In the genomic region with DNA sequence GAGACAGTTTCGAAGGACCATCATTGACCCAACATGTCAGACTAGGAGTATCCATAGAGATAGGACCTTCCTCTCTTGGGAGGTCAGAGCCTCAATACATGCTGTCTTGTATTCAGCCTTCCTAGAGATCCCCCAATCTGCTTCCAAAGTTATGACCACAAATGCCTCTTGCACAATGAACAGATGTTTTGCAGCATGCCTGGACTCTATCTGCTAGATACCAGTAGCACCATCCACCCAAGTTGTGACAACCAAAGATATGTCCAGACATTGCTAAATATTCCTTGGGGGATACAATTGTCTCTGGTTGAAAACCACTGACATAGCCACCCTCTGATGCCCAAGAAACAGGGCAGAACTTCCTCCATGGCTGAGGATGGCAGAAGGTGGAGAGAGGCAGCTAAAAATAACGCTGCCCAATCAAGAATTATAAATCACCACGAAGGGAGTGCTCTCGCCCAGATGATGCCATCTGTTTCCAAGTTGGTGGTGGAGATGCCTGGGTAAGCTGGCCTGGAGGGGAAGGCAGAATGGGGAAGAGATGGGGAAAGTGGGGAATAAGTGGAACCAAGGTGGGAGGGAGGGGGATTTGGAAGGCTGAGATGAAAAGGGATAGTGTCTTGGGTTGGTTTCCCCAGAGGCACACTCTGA, we compare ENCODE assay signal across 23 cellular contexts. TPM values are rescaled to one million over a fixed set of nuclear protein-coding genes. Genes with fewer than 3 reads are reported as not detected.
A peak's percentile ranks its signal among the peaks of the same experiment; 100 is the strongest.
DNase-seq lines count a peak whose midpoint lies in the region; FAIRE-seq and TF ChIP-seq lines count a peak whose summit lies in the region.
"Had no signal": no experiment of that assay in that cellular context is flagged by ENCODE, and none has a peak within 500 bp of the region (broad histone marks: within the 10 kb centered on the region; RNA-seq: fewer than 3 reads in every experiment).

No MANE protein-coding gene starts in this region.

- no peaks in the 10 kb centered on the region for H4K20me1 ChIP-seq in BLaER1
- no peaks in the 10 kb centered on the region for H4K20me1 ChIP-seq in MM.1S (ENCODE audit: insufficient read depth, low read length)

- peak; percentile 18 for DNase-seq in DMS 273 treated with DMSO at 0.1 percent for 48 hours (lab: John Stamatoyannopoulos, UW)
- peak; percentile 31 for DNase-seq in NCI-H524 treated with DMSO at 0.1 percent for 48 hours (lab: John Stamatoyannopoulos, UW)
- peak; percentile 37 for DNase-seq in mesenteric fat pad (ENCODE audit: low spot score)
- DNase-seq in effector memory CD4-positive, alpha-beta T cell, result no peak
- no peak for DNase-seq in kidney
- DNase-seq in frontal cortex (ENCODE audit: low spot score in 2 of 2), result no peak
- DNase-seq in MM.1S, result no peak
- DNase-seq: C1 segment of cervical spinal cord; Calu3; CD8-positive, alpha-beta memory T cell; DMS53; GDM1; H7; NCI-H1092 treated with DMSO at 0.1 percent for 48 hours; NCI-H1436 treated with DMSO at 0.1 percent for 48 hours; NCI-H2081; NCI-H774; NK-92 treated with Interleukin-12 subunit alpha and Interleukin-12 subunit beta, amount 100 ng/mL, for 24 hours had no signal

- H3K4me2 ChIP-seq in BLaER1, result peak overlapping the region; percentile 22; the same call in 1 of the 2 replicates
- H3K4me2 ChIP-seq in MM.1S (ENCODE audit: low read depth, low read length), result no peak overlapping the region
- H3K4me2 ChIP-seq: A549 had no signal

- no peaks in the 10 kb centered on the region for H3K9me2 ChIP-seq in MM.1S (replicated peaks; ENCODE audit: insufficient read depth, low read length)

- H3K9ac ChIP-seq in BLaER1 (no peak overlapping the region), kidney (ENCODE audit: low read length in 2 of 2) (no peak overlapping the region), MM.1S (ENCODE audit: low read length) (no peak overlapping the region)

- peaks cover 8% of the 10 kb centered on the region for H3K9me3 ChIP-seq in BLaER1
- H3K9me3 ChIP-seq in effector memory CD4-positive, alpha-beta T cell (ENCODE audit: control insufficient read depth, low read length), result no peaks in the 10 kb centered on the region
- peaks cover 0 to 3% of the 10 kb centered on the region in 2 donors for H3K9me3 ChIP-seq in kidney (ENCODE audit: control insufficient read depth in 1 of 2, low read length in 2 of 2)
- no peaks in the 10 kb centered on the region for H3K9me3 ChIP-seq in MM.1S (replicated peaks; ENCODE audit: insufficient read depth, low read length)

- no peaks in the 10 kb centered on the region for H3K27me3 ChIP-seq in BLaER1
- H3K27me3 ChIP-seq in effector memory CD4-positive, alpha-beta T cell (replicated peaks; ENCODE audit: control insufficient read depth, insufficient read depth, low read length, poor library complexity, severe bottlenecking), result no peaks in the 10 kb centered on the region
- no peaks in the 10 kb centered on the region for H3K27me3 ChIP-seq in MM.1S (replicated peaks; ENCODE audit: insufficient read depth, low read length)

- H3F3A ChIP-seq in MM.1S (ENCODE audit: insufficient read depth, low read length), result no peaks in the 10 kb centered on the region

- H2AFZ ChIP-seq in MM.1S (ENCODE audit: low read length), result no peak overlapping the region

- no peak overlapping the region for H3K27ac ChIP-seq in BLaER1
- H3K27ac ChIP-seq in effector memory CD4-positive, alpha-beta T cell (ENCODE audit: insufficient read depth, low read length, poor library complexity, severe bottlenecking), result no peak overlapping the region
- H3K27ac ChIP-seq in kidney (ENCODE audit: low read depth in 2 of 2, low read length in 2 of 2), result no peak overlapping the region
- H3K27ac ChIP-seq in MM.1S (ENCODE audit: low read length), result no peak overlapping the region
- H3K27ac ChIP-seq: A549 had no signal

- no peaks in the 10 kb centered on the region for H3K79me2 ChIP-seq in MM.1S (ENCODE audit: low read length)

- intact Hi-C loops in kidney (cut with DNase I), result no loop called here

- H3K4me3 ChIP-seq in BLaER1, result no peak overlapping the region
- H3K4me3 ChIP-seq in effector memory CD4-positive, alpha-beta T cell (ENCODE audit: insufficient read depth, low read depth, low read length, poor library complexity, severe bottlenecking), result no peak overlapping the region
- no peak overlapping the region for H3K4me3 ChIP-seq in kidney (ENCODE audit: low read length in 2 of 2)
- H3K4me3 ChIP-seq in MM.1S (ENCODE audit: low read length), result no peak overlapping the region
- H3K4me3 ChIP-seq: A549 had no signal

- TF ChIP-seq CTCF in kidney (IDR thresholded peaks at IDR 0.05; ENCODE audit: borderline replicate concordance, extremely low read depth, insufficient read depth), result no peak
- no peak for TF ChIP-seq CTCF in MM.1S (IDR thresholded peaks at IDR 0.05; ENCODE audit: low read length)

- no peak for FAIRE-seq in kidney (lab: Jason Lieb, UNC)
- no peak for FAIRE-seq in frontal cortex (lab: Jason Lieb, UNC)
- FAIRE-seq: A549, GM19239 had no signal

- H3K36me3 ChIP-seq in BLaER1 (no peaks in the 10 kb centered on the region), kidney (ENCODE audit: control insufficient read depth in 1 of 2, insufficient read depth in 2 of 2, low read length in 2 of 2) (no peaks in the 10 kb centered on the region), MM.1S (replicated peaks; ENCODE audit: insufficient read depth, low read length) (no peaks in the 10 kb centered on the region)
- no peaks in the 10 kb centered on the region for H3K36me3 ChIP-seq in effector memory CD4-positive, alpha-beta T cell (ENCODE audit: control insufficient read depth, insufficient read depth, low read length)

- H3K4me1 ChIP-seq in BLaER1 (peaks cover 24% of the 10 kb centered on the region), kidney (ENCODE audit: control insufficient read depth in 1 of 2, insufficient read depth in 1 of 2, low read depth in 1 of 2, low read length in 2 of 2) (peaks cover 4% of the 10 kb centered on the region in 2 donors), MM.1S (ENCODE audit: low read length) (no peaks in the 10 kb centered on the region)
- H3K4me1 ChIP-seq in effector memory CD4-positive, alpha-beta T cell (ENCODE audit: control insufficient read depth, insufficient read depth, low read length, poor library complexity, severe bottlenecking), result no peaks in the 10 kb centered on the region

RNA-seq across cellular contexts. Expression of gene NOS1, which starts 42.9 kb away (rescaled TPM):
- 0.10 TPM for total RNA-seq in mesenteric fat pad
- total RNA-seq in kidney, result 6.5 TPM
- 1.3 TPM for polyA plus RNA-seq in kidney (ENCODE audit: insufficient read depth, low read depth, low replicate concordance)
- 4.9 TPM for total RNA-seq in frontal cortex
- total RNA-seq: Calu3; CD8-positive, alpha-beta memory T cell; M059J had no signal
- polyA plus RNA-seq: CD8-positive, alpha-beta memory T cell; IgD-negative memory B cell had no signal

Comparison
In these comparisons a context has a peak if more than half of its experiments do, and no peak if none do; other contexts are left out.
1. DNase-seq: peak in DMS 273 treated with DMSO at 0.1 percent for 48 hours (single experiment), NCI-H524 treated with DMSO at 0.1 percent for 48 hours (single experiment) and mesenteric fat pad (single experiment); none in effector memory CD4-positive, alpha-beta T cell (0 of 3), kidney (single experiment), frontal cortex (0 of 2) and MM.1S (single experiment).